In the genomic region with DNA sequence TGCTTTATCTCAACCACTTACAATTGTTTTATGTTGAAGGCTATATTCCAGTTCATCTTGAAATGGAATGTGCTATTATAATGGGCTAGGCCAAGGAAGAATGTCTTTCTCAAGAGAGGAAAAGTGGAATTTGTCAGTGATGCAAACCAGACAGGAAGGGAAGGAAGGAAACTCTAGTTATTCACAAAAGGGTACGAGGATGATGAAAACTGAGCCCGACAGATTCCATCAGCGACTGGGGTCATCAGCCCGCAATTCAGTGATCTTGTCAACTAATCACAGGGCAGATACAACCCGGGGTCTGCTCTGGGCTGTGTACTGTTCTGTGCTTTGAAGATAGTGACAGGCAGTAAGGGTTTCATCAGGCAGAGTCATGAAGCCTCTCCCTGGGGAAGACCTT, we compare ENCODE assay signal across 24 cellular contexts. TPM values are rescaled to one million over a fixed set of nuclear protein-coding genes. Genes with fewer than 3 reads are reported as not detected.
"Had no signal": no experiment of that assay in that cellular context is flagged by ENCODE, and none has a peak within 500 bp of the region (broad histone marks: within the 10 kb centered on the region; RNA-seq: fewer than 3 reads in every experiment).

No MANE protein-coding gene starts in this region.

- H3K9me3 ChIP-seq: heart right ventricle, lower lobe of right lung, neutrophil, ovary, psoas muscle, thyroid gland had no signal

- H3K27ac ChIP-seq: heart right ventricle, lower lobe of right lung, neutrophil, ovary, psoas muscle, thyroid gland, VCaP had no signal

- DNase-seq: activated CD4-positive, alpha-beta T cell treated with anti-CD3 and anti-CD28 coated beads, Interleukin-2, amount 10 ng/mL, durations not matched to agents 7 days and 5 days; activated CD8-positive, alpha-beta memory T cell treated with anti-CD3 and anti-CD28 coated beads, Interleukin-2, amount 10 ng/mL, durations not matched to agents 7 days and 5 days; activated CD8-positive, alpha-beta T cell treated with anti-CD3 and anti-CD28 coated beads for 36 hours; activated gamma-delta T cell; activated naive CD4-positive, alpha-beta T cell treated with anti-CD3 and anti-CD28 coated beads, Interleukin-2, amount 50 U/mL, for 16 hours; activated naive CD8-positive, alpha-beta T cell treated with anti-CD3 and anti-CD28 coated beads, Interleukin-2, amount 50 U/mL, for 24 hours; cortex of kidney; foreskin fibroblast; heart right ventricle; kidney; lower lobe of right lung; natural killer cell; ovary; psoas muscle; right cardiac atrium; stimulated activated CD4-positive, alpha-beta T cell treated with anti-CD3 and anti-CD28 coated beads, Interleukin-1b, Interleukin-23, amount 100 ng/mL, for 48 hours; substantia nigra; T-cell; thyroid gland had no signal

- H3K4me3 ChIP-seq: heart right ventricle, lower lobe of right lung, ovary, psoas muscle, thyroid gland had no signal

- ATAC-seq: activated CD4-positive, CD25-positive, alpha-beta regulatory T cell treated with anti-CD3 and anti-CD28 coated beads, Interleukin-2, amount 50 U/mL, for 24 hours; activated CD8-positive, alpha-beta memory T cell treated with anti-CD3 and anti-CD28 coated beads, Interleukin-2, amount 10 ng/mL, durations not matched to agents 7 days and 5 days; activated CD8-positive, alpha-beta T cell treated with anti-CD3 and anti-CD28 coated beads for 36 hours; activated naive CD8-positive, alpha-beta T cell treated with anti-CD3 and anti-CD28 coated beads, Interleukin-2, amount 50 U/mL, for 24 hours; heart right ventricle; lower lobe of right lung; natural killer cell; psoas muscle; right cardiac atrium; T-cell had no signal

- H3K36me3 ChIP-seq: heart right ventricle, lower lobe of right lung, neutrophil, ovary, thyroid gland had no signal

- H3K27me3 ChIP-seq: ovary, thyroid gland had no signal

- H3K4me1 ChIP-seq: heart right ventricle, lower lobe of right lung, psoas muscle, thyroid gland had no signal

RNA-seq across cellular contexts. Expression of a gene that starts 23.4 kb away (rescaled TPM):
- total RNA-seq: activated CD4-positive, alpha-beta T cell treated with anti-CD3 and anti-CD28 coated beads, Interleukin-2, amount 10 ng/mL, durations not matched to agents 7 days and 5 days; activated CD8-positive, alpha-beta memory T cell treated with anti-CD3 and anti-CD28 coated beads, Interleukin-2, amount 10 ng/mL, durations not matched to agents 7 days and 5 days; activated CD8-positive, alpha-beta T cell treated with anti-CD3 and anti-CD28 coated beads for 36 hours; activated T-helper 1 cell treated with anti-CD3 and anti-CD28 coated beads, Interleukin-12 subunit alpha, Interleukin-12 subunit beta, Interleukin-2, Interleukin-4 antibody, amounts not matched to agents 30 ng/mL and 10 ng/mL and 1 ng/mL, durations not matched to agents 14 hours and 24 hours and 36 hours; mesenteric fat pad; natural killer cell; T-cell had no signal
